Comparison of ENCODE assay signal across 1 cellular context in genomic region chr4:189002475-189002874, GRCh38.
TF ChIP-seq lines count a peak whose summit lies in the region.

No MANE protein-coding gene starts in this region.

TF ChIP-seq in HepG2, 621 proteins besides CTCF, POLR2A, EP300 and RAD21 (continued from another document):
- TF ChIP-seq ZBTB40 (IDR thresholded peaks at IDR 0.05) (no peak), ZBTB40 (CRISPR knock-in tag; IDR thresholded peaks at IDR 0.05) (no peak), CCDC6 (CRISPR knock-in tag; IDR thresholded peaks at IDR 0.05) (no peak), DNMT1 (CRISPR knock-in tag; IDR thresholded peaks at IDR 0.05) (no peak), ZNF3 (CRISPR knock-in tag; IDR thresholded peaks at IDR 0.05) (no peak), RNF219 (CRISPR knock-in tag; IDR thresholded peaks at IDR 0.05) (no peak)
